19 cellular contexts compared by ENCODE assay signal in the genomic region with DNA sequence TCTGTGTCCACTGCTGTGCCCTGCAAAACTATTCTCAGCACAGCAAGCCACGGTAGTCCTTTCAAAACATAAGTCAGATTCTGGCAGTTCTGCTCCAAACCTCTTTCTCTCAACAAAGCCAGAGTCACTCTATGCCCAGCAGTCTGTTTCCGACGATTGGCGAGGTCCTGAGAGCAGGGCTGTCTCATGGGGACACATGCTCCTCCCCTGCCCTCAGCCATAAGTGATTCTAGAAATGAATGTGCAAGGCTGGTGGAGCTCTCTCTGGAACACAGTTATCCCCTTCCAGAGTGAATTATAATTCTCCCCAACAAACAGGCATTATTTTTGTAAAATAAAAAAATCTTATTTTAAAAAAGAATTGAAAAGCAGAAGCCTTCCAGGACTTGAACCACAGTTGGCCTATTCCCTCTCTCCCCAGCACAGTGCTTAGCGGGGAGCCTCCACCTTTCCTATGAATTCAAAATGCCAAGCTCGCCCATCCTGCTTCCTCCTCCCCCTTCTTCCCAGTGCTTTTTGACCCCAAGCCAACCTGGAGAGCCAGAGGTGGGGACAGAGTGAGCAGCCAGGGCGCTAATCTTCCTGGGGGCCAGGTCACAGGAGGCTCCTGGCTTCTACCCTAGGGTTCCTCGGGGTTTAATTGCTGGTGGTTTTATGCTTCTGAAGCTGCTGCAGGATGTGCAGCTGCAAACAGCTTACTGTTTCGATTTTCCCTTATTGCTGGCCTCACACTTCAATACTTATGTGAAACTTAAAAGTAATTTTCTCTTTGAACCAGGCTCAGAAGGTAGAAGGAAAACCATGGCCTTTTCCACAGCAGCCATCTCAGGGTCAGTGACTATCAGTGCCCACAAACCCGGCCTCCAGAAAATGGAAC. TPM values are rescaled to one million over a fixed set of nuclear protein-coding genes. Genes with fewer than 3 reads are reported as not detected.
"Had no signal": no experiment of that assay in that cellular context is flagged by ENCODE, and none has a peak within 500 bp of the region (broad histone marks: within the 10 kb centered on the region; RNA-seq: fewer than 3 reads in every experiment).

No MANE protein-coding gene starts in this region.

- H3K4me3 ChIP-seq: adrenal gland, heart left ventricle, left ventricle myocardium inferior, mucosa of descending colon, neural progenitor cell, ovary, psoas muscle, thoracic aorta, upper lobe of right lung had no signal

- H2AFZ ChIP-seq: neural progenitor cell had no signal

- H3K4me2 ChIP-seq: neural progenitor cell had no signal

- H3K27ac ChIP-seq: adrenal gland, heart left ventricle, left ventricle myocardium inferior, neural progenitor cell, ovary, psoas muscle, thoracic aorta, upper lobe of right lung had no signal

- H3K27me3 ChIP-seq: neural progenitor cell, ovary, upper lobe of right lung had no signal

- DNase-seq: activated CD4-positive, alpha-beta T cell treated with anti-CD3 and anti-CD28 coated beads for 36 hours; activated CD4-positive, alpha-beta T cell treated with anti-CD3 and anti-CD28 coated beads, Interleukin-2, amount 50 U/mL, for 48 hours; activated gamma-delta T cell; adrenal gland; effector CD4-positive, alpha-beta T cell; heart left ventricle; kidney; left ventricle myocardium inferior; mucosa of descending colon; naive thymus-derived CD4-positive, alpha-beta T cell; ovary; psoas muscle; stimulated activated naive B cell treated with anti-CD40 and anti-IgM and Interleukin-4, amounts not matched to agents 10 μg/mL and 1 μg/mL and 100 μg/mL, for 72 hours; upper lobe of right lung had no signal

- H3K4me1 ChIP-seq: adrenal gland, heart left ventricle, left ventricle myocardium inferior, neural progenitor cell, psoas muscle, upper lobe of right lung had no signal

- H3K9me3 ChIP-seq: adrenal gland, heart left ventricle, left ventricle myocardium inferior, mucosa of descending colon, ovary, psoas muscle, thoracic aorta, upper lobe of right lung had no signal

- H3K9ac ChIP-seq: neural progenitor cell had no signal

- ATAC-seq: activated CD4-positive, alpha-beta T cell treated with anti-CD3 and anti-CD28 coated beads for 36 hours; activated naive CD4-positive, alpha-beta T cell treated with anti-CD3 and anti-CD28 coated beads, Interleukin-2, amount 50 U/mL, for 72 hours; heart left ventricle; mucosa of descending colon; naive thymus-derived CD4-positive, alpha-beta T cell; psoas muscle; sciatic nerve; stimulated activated naive B cell treated with anti-CD40 and anti-IgM and Interleukin-4, amounts not matched to agents 10 μg/mL and 1 μg/mL and 100 μg/mL, for 72 hours; upper lobe of right lung had no signal

- H3K36me3 ChIP-seq: adrenal gland, heart left ventricle, left ventricle myocardium inferior, neural progenitor cell, ovary, thoracic aorta, upper lobe of right lung had no signal

RNA-seq across cellular contexts. Expression of gene KCNJ6, which starts 41.1 kb away (rescaled TPM):
- total RNA-seq: activated CD4-positive, alpha-beta T cell treated with anti-CD3 and anti-CD28 coated beads for 36 hours; activated naive CD4-positive, alpha-beta T cell treated with anti-CD3 and anti-CD28 coated beads, Interleukin-2, amount 50 U/mL, for 72 hours; heart left ventricle; left ventricle myocardium inferior; naive thymus-derived CD4-positive, alpha-beta T cell; ovary; psoas muscle; sciatic nerve; T-helper 2 cell treated with Interferon-gamma antibody and Interleukin-4, amounts not matched to agents 100 ng/mL and 5 ng/mL, for 36 hours; thoracic aorta had no signal
